In genomic region chr18:27843783-27844415, GRCh38 we compare ENCODE assay signal across 14 cellular contexts.
A peak's percentile ranks its signal among the peaks of the same experiment; 100 is the strongest.
DNase-seq lines count a peak whose midpoint lies in the region; ATAC-seq, FAIRE-seq and TF ChIP-seq lines count a peak whose summit lies in the region.
"Had no signal": no experiment of that assay in that cellular context is flagged by ENCODE, and none has a peak within 500 bp of the region (broad histone marks: within the 10 kb centered on the region; RNA-seq: fewer than 3 reads in every experiment).

No MANE protein-coding gene starts in this region.

- no peak for TF ChIP-seq POLR2A in IMR-90 (IDR thresholded peaks at IDR 0.05; ENCODE audit: low read depth, low read length)

- no peak overlapping the region for H2BK15ac ChIP-seq in IMR-90 (ENCODE audit: low read depth, low read length)

- H2AK9ac ChIP-seq in IMR-90 (replicated peaks; ENCODE audit: low read depth, low read length, poor library complexity): no peak overlapping the region

- H2AFZ ChIP-seq in IMR-90 (replicated peaks; ENCODE audit: low read length, poor library complexity): no peak overlapping the region
- H2AFZ ChIP-seq in keratinocyte (ENCODE audit: control insufficient read depth, low read length): no peak overlapping the region

- H3K4me1 ChIP-seq in IMR-90 (ENCODE audit: control insufficient read depth, insufficient read depth, low read length) (no peaks in the 10 kb centered on the region), keratinocyte (ENCODE audit: control insufficient read depth, extremely low read depth, insufficient read depth, low read length) (peaks cover 27% of the 10 kb centered on the region)

- no peak overlapping the region for H4K8ac ChIP-seq in IMR-90 (ENCODE audit: low read depth in 2 of 2, low read length in 2 of 2)

- H3K9ac ChIP-seq in IMR-90 (ENCODE audit: low read depth, low read length) (no peak overlapping the region), keratinocyte (ENCODE audit: control insufficient read depth, extremely low read depth, insufficient read depth, low read length) (no peak overlapping the region)

- dilution Hi-C loops in IMR-90 (cut with HindIII; ENCODE audit: low sequenced_read_pairs, unreplicated experiment) (no loop called here), keratinocyte (cut with MboI; ENCODE audit: extremely low pct_ligation_motif_present, low sequenced_read_pairs) (no loop called here)

- no peak overlapping the region for H3K14ac ChIP-seq in IMR-90 (replicated peaks; ENCODE audit: low read depth, low read length)

- no peaks in the 10 kb centered on the region for H4K20me1 ChIP-seq in IMR-90 (ENCODE audit: insufficient read depth, low read length)
- no peaks in the 10 kb centered on the region for H4K20me1 ChIP-seq in keratinocyte (ENCODE audit: control insufficient read depth, extremely low read depth, insufficient read depth, low read length)

- no peak overlapping the region for H2BK5ac ChIP-seq in IMR-90 (ENCODE audit: low read depth, low read length, poor library complexity, severe bottlenecking)

- H3K9me3 ChIP-seq in IMR-90 (ENCODE audit: control insufficient read depth, insufficient read depth, low read length) (no peaks in the 10 kb centered on the region; the same call in 1 of the 2 replicates), keratinocyte (ENCODE audit: control insufficient read depth, low read depth, low read length) (no peaks in the 10 kb centered on the region)

- no peaks in the 10 kb centered on the region for H3K79me1 ChIP-seq in IMR-90 (ENCODE audit: low read depth in 1 of 2, low read length in 2 of 2)

- H3K18ac ChIP-seq in IMR-90 (ENCODE audit: low read depth, low read length): no peak overlapping the region

- no peak overlapping the region for H3K4ac ChIP-seq in IMR-90 (ENCODE audit: low read depth, low read length)

- no peaks in the 10 kb centered on the region for H3K36me3 ChIP-seq in IMR-90 (ENCODE audit: control insufficient read depth, insufficient read depth, low read length)
- H3K36me3 ChIP-seq in keratinocyte (ENCODE audit: control insufficient read depth in 2 of 2, extremely low read depth in 1 of 2, insufficient read depth in 2 of 2, low read length in 2 of 2): no peaks in the 10 kb centered on the region

- intact Hi-C loops in IMR-90 (cut with micrococcal nuclease): no loop called here

- FAIRE-seq in keratinocyte (lab: Jason Lieb, UNC): peak; percentile 78

- H2AK5ac ChIP-seq in IMR-90 (ENCODE audit: low read depth, low read length): no peak overlapping the region

- no peak overlapping the region for H3K4me3 ChIP-seq in AG10803 (ENCODE audit: low read length)
- H3K4me3 ChIP-seq in IMR-90 (ENCODE audit: insufficient read depth, low read depth, low read length): no peak overlapping the region
- H3K4me3 ChIP-seq in keratinocyte (ENCODE audit: control insufficient read depth in 2 of 3, extremely low read depth in 1 of 3, insufficient read depth in 2 of 3, low read depth in 1 of 3, low read length in 3 of 3): no peak overlapping the region

- WGBS in IMR-90 (ENCODE audit: extremely low coverage in 2 of 2, insufficient read length in 1 of 2), 2 experiments: 33% methylated on average over 1 of the region's 2 CpGs; no CpG with 5 or more reads in 1 of the 2 experiments

- H3K9me1 ChIP-seq in IMR-90 (ENCODE audit: insufficient read depth, low read length) (no peaks in the 10 kb centered on the region), keratinocyte (ENCODE audit: control insufficient read depth, extremely low read depth, insufficient read depth, low read length) (no peaks in the 10 kb centered on the region)

- in situ Hi-C loops in IMR-90 (cut with MboI; ENCODE audit: low sequenced_read_pairs): no loop called here

- H4K5ac ChIP-seq in IMR-90 (ENCODE audit: low read depth, low read length): no peak overlapping the region

- no peak for TF ChIP-seq CTCF in AG10803 (conservative IDR thresholded peaks at IDR 0.05; ENCODE audit: low read length)
- no peak for TF ChIP-seq CTCF in IMR-90 (conservative IDR thresholded peaks at IDR 0.05; ENCODE audit: low read depth, low read length)
- no peak for TF ChIP-seq CTCF in keratinocyte (optimal IDR thresholded peaks at IDR 0.05 in 1 of 3, IDR thresholded peaks at IDR 0.05 in 1 of 3, conservative IDR thresholded peaks at IDR 0.05 in 1 of 3; ENCODE audit: extremely low read depth in 1 of 3, insufficient read depth in 2 of 3, low read length in 3 of 3)

- no peaks in the 10 kb centered on the region for H3K79me2 ChIP-seq in keratinocyte (ENCODE audit: control insufficient read depth, insufficient read depth, low read length)

- H2BK20ac ChIP-seq in IMR-90 (ENCODE audit: low read depth, low read length): no peak overlapping the region

- ATAC-seq in IMR-90 (ENCODE audit: low read depth) (no peak), HG02642 (IDR thresholded peaks at IDR 0.05; ENCODE audit: poor library complexity, unreplicated experiment) (no peak), HG03039 (IDR thresholded peaks at IDR 0.05; ENCODE audit: unreplicated experiment) (no peak)
- ATAC-seq: stimulated activated effector memory CD8-positive, alpha-beta T cell treated with anti-CD3 and anti-CD28 coated beads, Interleukin-12 subunit alpha, Interleukin-12 subunit beta, amount 100 ng/mL, for 72 hours had no signal

- no peak overlapping the region for H2BK120ac ChIP-seq in IMR-90 (ENCODE audit: low read depth, low read length)

- no peak for TF ChIP-seq RAD21 in IMR-90 (IDR thresholded peaks at IDR 0.05; ENCODE audit: low read length)

- no peak overlapping the region for H3K56ac ChIP-seq in IMR-90 (ENCODE audit: extremely low read depth, insufficient read depth, low read length)

- no peak overlapping the region for H3K4me2 ChIP-seq in IMR-90 (ENCODE audit: low read depth, low read length)
- H3K4me2 ChIP-seq in keratinocyte (ENCODE audit: control insufficient read depth, extremely low read depth, insufficient read depth, low read depth, low read length): peak overlapping the region; percentile 35

- BruUV-seq in IMR-90 (replicated peaks; lab: Mats Ljungman, UMichigan): no TSS peak

- POLR2A ChIA-PET in IMR-90 (lab: Charles Lee; ENCODE audit: unreplicated experiment): no interaction called here

- H3K27ac ChIP-seq in IMR-90 (ENCODE audit: insufficient read depth, low read length) (no peak overlapping the region), keratinocyte (ENCODE audit: control insufficient read depth, insufficient read depth, low read length) (no peak overlapping the region)

- H3K23ac ChIP-seq in IMR-90 (ENCODE audit: low read depth, low read length): no peak overlapping the region

- no peak overlapping the region for H4K91ac ChIP-seq in IMR-90 (ENCODE audit: insufficient read depth, low read depth, low read length)

- DNase-seq in AG10803 (ENCODE audit: low read depth) (peak; percentile 63), IMR-90 (peak; percentile 36), astrocyte of the hippocampus (ENCODE audit: low read depth, low spot score) (peak; percentile 81), keratinocyte (ENCODE audit: low read depth, low spot score) (no peak), activated T-cell treated with anti-CD3 and anti-CD28 coated beads for 4 hours (no peak)
- no peak for DNase-seq in activated CD4-positive, CD25-positive, alpha-beta regulatory T cell treated with anti-CD3 and anti-CD28 coated beads, Interleukin-2, amount 50 U/mL, for 72 hours
- DNase-seq: AML-193, amygdala, H7, NCI-H69, SHP77 had no signal

- H3K27me3 ChIP-seq in IMR-90 (ENCODE audit: control insufficient read depth, insufficient read depth, low read length): no peaks in the 10 kb centered on the region; the same call in 1 of the 2 replicates
- no peaks in the 10 kb centered on the region for H3K27me3 ChIP-seq in keratinocyte (ENCODE audit: control insufficient read depth, extremely low read depth, insufficient read depth, low read length)

- CTCF ChIA-PET in IMR-90 (lab: Yijun Ruan, JAX): no interaction called here

TF ChIP-seq in IMR-90, 13 proteins besides CTCF, POLR2A, EP300 and RAD21:
- TF ChIP-seq ELK1 (IDR thresholded peaks at IDR 0.05; ENCODE audit: borderline replicate concordance, low read depth, low read length) (no peak), RCOR1 (IDR thresholded peaks at IDR 0.05; ENCODE audit: insufficient replicate concordance, low read length) (no peak), RFX5 (IDR thresholded peaks at IDR 0.05; ENCODE audit: low read depth, low read length) (no peak)

Comparison
In these comparisons a context has a peak if more than half of its experiments do, and no peak if none do; other contexts are left out.
1. DNase-seq: peak in AG10803 (single experiment), IMR-90 (single experiment) and astrocyte of the hippocampus (single experiment); none in keratinocyte (single experiment), activated CD4-positive, CD25-positive, alpha-beta regulatory T cell treated with anti-CD3 and anti-CD28 coated beads, Interleukin-2, amount 50 U/mL, for 72 hours (single experiment) and activated T-cell treated with anti-CD3 and anti-CD28 coated beads for 4 hours (single experiment).